In the genomic region with DNA sequence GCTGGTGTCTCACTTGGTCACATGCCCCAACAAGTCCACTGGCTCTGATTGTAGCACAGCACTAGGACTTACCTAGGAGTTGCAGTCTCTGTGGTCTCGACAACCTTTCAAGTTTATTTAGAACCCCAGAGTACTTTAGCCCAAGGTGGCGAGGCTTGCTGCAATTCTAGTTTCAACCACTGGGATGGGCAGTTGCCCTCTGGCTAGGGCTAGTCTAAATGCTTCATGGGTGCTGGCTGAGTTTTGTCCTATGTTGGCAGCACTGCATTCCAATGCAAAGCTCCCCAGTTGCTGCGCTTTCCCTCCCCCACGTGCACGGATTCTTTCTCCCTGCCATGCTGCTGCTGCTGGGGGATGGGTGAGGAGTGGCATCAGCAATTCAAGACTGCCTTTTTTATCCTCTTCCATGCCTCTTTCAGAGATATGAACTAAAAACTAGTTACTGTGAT, we compare ENCODE assay signal across 9 cellular contexts.
DNase-seq lines count a peak whose midpoint lies in the region; ATAC-seq and TF ChIP-seq lines count a peak whose summit lies in the region.
"Had no signal": no experiment of that assay in that cellular context is flagged by ENCODE, and none has a peak within 500 bp of the region (broad histone marks: within the 10 kb centered on the region; RNA-seq: fewer than 3 reads in every experiment).

No MANE protein-coding gene starts in this region.

- WGBS in mesendoderm (ENCODE audit: extremely low coverage, insufficient coverage, low lambda C conversion rate): no CpG with 5 or more reads among the region's 5 CpGs

- no peaks in the 10 kb centered on the region for H3K79me1 ChIP-seq in mesendoderm (ENCODE audit: low read length)

- peak; percentile 49 for TF ChIP-seq CTCF in astrocyte of the spinal cord (IDR thresholded peaks at IDR 0.05; ENCODE audit: low read depth, low read length)

- no peak overlapping the region for H3K56ac ChIP-seq in mesendoderm (ENCODE audit: low read length)

- H3K9ac ChIP-seq in mesendoderm (ENCODE audit: low read length): no peak overlapping the region

- peaks cover 2% of the 10 kb centered on the region for H3K4me1 ChIP-seq in mesendoderm (ENCODE audit: control insufficient read depth, low read depth, low read length)

- no peak overlapping the region for H4K8ac ChIP-seq in mesendoderm (ENCODE audit: low read depth, low read length)

- no peaks in the 10 kb centered on the region for H3K36me3 ChIP-seq in mesendoderm (ENCODE audit: control insufficient read depth, insufficient read depth, low read length)

- H2BK5ac ChIP-seq in mesendoderm (ENCODE audit: low read length): no peak overlapping the region

- H2AK5ac ChIP-seq in mesendoderm (ENCODE audit: low read length): no peak overlapping the region

- H3K27me3 ChIP-seq in mesendoderm (ENCODE audit: insufficient read depth, low read length, poor library complexity): no peaks in the 10 kb centered on the region

- no peak overlapping the region for H3K23ac ChIP-seq in mesendoderm (ENCODE audit: low read length)

- DNase-seq in EL (peak; percentile 40), HuH-7 (ENCODE audit: low spot score) (peak; percentile 27), astrocyte of the spinal cord (ENCODE audit: low read depth, low spot score) (no peak), mesendoderm (peak; percentile 94), foreskin melanocyte (no peak)
- no peak for DNase-seq in activated effector memory CD4-positive, alpha-beta T cell treated with Interleukin-2 at 50 U/mL for 16 hours
- DNase-seq: NCI-H1417 treated with DMSO at 0.1 percent for 48 hours had no signal

- no peak overlapping the region for H3K4me2 ChIP-seq in mesendoderm (ENCODE audit: low read length)

- H3K4me3 ChIP-seq in astrocyte of the spinal cord (ENCODE audit: low read depth, low read length): no peak overlapping the region
- H3K4me3 ChIP-seq in mesendoderm (ENCODE audit: low read length): no peak overlapping the region

- H3K27ac ChIP-seq in mesendoderm (ENCODE audit: low read depth, low read length): no peak overlapping the region

- in situ Hi-C loops in astrocyte of the spinal cord (cut with HindIII; ENCODE audit: low sequenced_read_pairs): no loop called here

- no peak overlapping the region for H3K18ac ChIP-seq in mesendoderm (ENCODE audit: low read length)

- H3K79me2 ChIP-seq in mesendoderm (ENCODE audit: control insufficient read depth, insufficient read depth, low read length): no peaks in the 10 kb centered on the region

- H3K4ac ChIP-seq in mesendoderm (ENCODE audit: low read depth, low read length): no peak overlapping the region

- no peak for ATAC-seq in HG02870 (IDR thresholded peaks at IDR 0.05; ENCODE audit: unreplicated experiment)
- ATAC-seq in HG03159 (IDR thresholded peaks at IDR 0.05; ENCODE audit: unreplicated experiment): no peak

- H2BK15ac ChIP-seq in mesendoderm (replicated peaks; ENCODE audit: low read depth): no peak overlapping the region

- H2BK120ac ChIP-seq in mesendoderm (ENCODE audit: low read depth, low read length): no peak overlapping the region

- peak overlapping the region; percentile 26 for H4K5ac ChIP-seq in mesendoderm (ENCODE audit: low read length)

Comparison
In these comparisons a context has a peak if more than half of its experiments do, and no peak if none do; other contexts are left out.
1. DNase-seq: peak in EL (single experiment), HuH-7 (single experiment) and mesendoderm (single experiment); none in astrocyte of the spinal cord (single experiment), foreskin melanocyte (single experiment) and activated effector memory CD4-positive, alpha-beta T cell treated with Interleukin-2 at 50 U/mL for 16 hours (single experiment).